23 cellular contexts compared by ENCODE assay signal in the genomic region with DNA sequence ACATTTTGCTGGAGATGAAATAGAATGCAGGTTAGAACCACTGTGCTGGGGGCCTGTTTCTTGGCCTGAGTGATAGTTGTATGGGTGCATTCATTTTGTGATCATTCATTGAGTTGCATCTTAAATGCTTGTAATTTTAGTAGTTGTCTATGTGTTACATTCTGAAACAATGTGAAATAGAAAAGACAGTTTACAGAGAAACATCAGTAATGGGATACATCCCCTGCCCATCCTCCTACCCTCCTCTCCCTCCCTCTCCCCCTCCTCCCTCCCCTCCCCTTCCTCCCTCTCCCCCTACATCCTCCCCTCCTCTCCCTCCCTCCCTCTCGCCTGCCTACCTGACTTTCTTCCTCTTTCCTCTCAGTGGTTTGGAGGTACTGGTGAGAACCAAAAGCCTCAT. TPM values are rescaled to one million over a fixed set of nuclear protein-coding genes. Genes with fewer than 3 reads are reported as not detected.
DNase-seq lines count a peak whose midpoint lies in the region; ATAC-seq, FAIRE-seq and TF ChIP-seq lines count a peak whose summit lies in the region.
"Had no signal": no experiment of that assay in that cellular context is flagged by ENCODE, and none has a peak within 500 bp of the region (broad histone marks: within the 10 kb centered on the region; RNA-seq: fewer than 3 reads in every experiment).

No MANE protein-coding gene starts in this region.

- H4K20me1 ChIP-seq in HepG2 (ENCODE audit: insufficient read depth, low read length), result no peaks in the 10 kb centered on the region

- TF ChIP-seq RAD21 in HepG2 (CRISPR knock-in tag; IDR thresholded peaks at IDR 0.05), result no peak

- in situ Hi-C loops in HepG2 (cut with HindIII; ENCODE audit: extremely low pct_ligation_motif_present, low pct_unique_long_range_greater_than_20kb), result no loop called here
- in situ Hi-C loops in transverse colon (cut with MboI; ENCODE audit: low pct_ligation_motif_present in 1 of 4, low pct_unique_long_range_greater_than_20kb in 1 of 4, low sequenced_read_pairs in 3 of 4), result no loop called here

- H3K4me3 ChIP-seq in HepG2 (replicated peaks in 1 of 3; ENCODE audit: insufficient read depth in 1 of 3, low read depth in 2 of 3, low read length in 3 of 3) (no peak overlapping the region), right lobe of liver (no peak overlapping the region), transverse colon (no peak overlapping the region), mucosa of descending colon (no peak overlapping the region)
- H3K4me3 ChIP-seq: BLaER1 treated with 17β-estradiol and CSF1 and Interleukin-3, amounts not matched to agents 10 nM and 100 nM; GM23248 had no signal

- H3K4me3 Mint-ChIP-seq in central memory CD8-positive, alpha-beta T cell, result no peak overlapping the region
- H3K4me3 Mint-ChIP-seq: B cell; CD14-positive monocyte; CD4-positive, alpha-beta T cell had no signal

- 3% methylated on average over 1 of the region's 1 CpG for WGBS in HepG2 (ENCODE audit: low lambda C conversion rate)
- WGBS in right lobe of liver (ENCODE audit: insufficient coverage, low coverage, low lambda C conversion rate, missing lambda C conversion rate), result 33% methylated on average over 1 of the region's 1 CpG
- WGBS in transverse colon (ENCODE audit: low coverage in 1 of 2), 2 donors, result 20% methylated on average over 1 of the region's 1 CpG; no CpG with 5 or more reads in 1 of the 2 donors

- no peak for FAIRE-seq in HepG2 (lab: Jason Lieb, UNC)
- FAIRE-seq: A204.1, G401.6, GM12892, H1 had no signal

- peaks cover 9% of the 10 kb centered on the region for H3K4me1 Mint-ChIP-seq in central memory CD8-positive, alpha-beta T cell
- H3K4me1 Mint-ChIP-seq: B cell, CD14-positive monocyte had no signal

- CTCF ChIA-PET in HepG2 (lab: Yijun Ruan, JAX; ENCODE audit: low intra/inter-chr PET ratio, low total read pairs), result no interaction called here

- ATAC-seq in HepG2 (no peak), right lobe of liver (no peak), HG03432 (IDR thresholded peaks at IDR 0.05; ENCODE audit: unreplicated experiment) (no peak), mucosa of descending colon (no peak)
- ATAC-seq in central memory CD8-positive, alpha-beta T cell (replicated peaks; ENCODE audit: extremely low read depth, poor library complexity, severe bottlenecking), result no peak

- TF ChIP-seq POLR2A in HepG2 (IDR thresholded peaks at IDR 0.05; ENCODE audit: insufficient read depth in 1 of 2, low read depth in 2 of 2, low read length in 2 of 2) (no peak), right lobe of liver (IDR thresholded peaks at IDR 0.05) (no peak), transverse colon (IDR thresholded peaks at IDR 0.05) (no peak)

- H3K27me3 Mint-ChIP-seq in central memory CD8-positive, alpha-beta T cell, result no peaks in the 10 kb centered on the region
- H3K27me3 Mint-ChIP-seq: CD4-positive, alpha-beta T cell had no signal

- intact Hi-C loops in HepG2 (cut with micrococcal nuclease; ENCODE audit: unreplicated experiment) (no loop called here), right lobe of liver (cut with DNase I) (no loop called here), cardiac septum (cut with DNase I) (no loop called here), transverse colon (cut with DNase I; ENCODE audit: low total_unique reads) (no loop called here), mucosa of descending colon (cut with DNase I, micrococcal nuclease) (no loop called here)

- H3K27me3 ChIP-seq in HepG2 (ENCODE audit: control insufficient read depth in 1 of 2, insufficient read depth in 2 of 2, low read length in 2 of 2), result peaks cover 4 to 34% of the 10 kb centered on the region in 2 experiments
- H3K27me3 ChIP-seq in right lobe of liver, result no peaks in the 10 kb centered on the region
- H3K27me3 ChIP-seq in transverse colon, result no peaks in the 10 kb centered on the region
- H3K27me3 ChIP-seq: BLaER1 treated with 17β-estradiol and CSF1 and Interleukin-3, amounts not matched to agents 10 nM and 100 nM had no signal

- H3K36me3 ChIP-seq in HepG2 (replicated peaks in 1 of 2; ENCODE audit: control insufficient read depth in 1 of 2, insufficient read depth in 2 of 2, low read length in 2 of 2), result no peaks in the 10 kb centered on the region
- no peaks in the 10 kb centered on the region for H3K36me3 ChIP-seq in right lobe of liver
- H3K36me3 ChIP-seq in transverse colon, result no peaks in the 10 kb centered on the region
- H3K36me3 ChIP-seq in mucosa of descending colon (ENCODE audit: low read depth), result no peaks in the 10 kb centered on the region

- H3K27ac ChIP-seq in HepG2 (ENCODE audit: extremely low read length, insufficient read depth, low read length), result no peak overlapping the region
- H3K27ac ChIP-seq in right lobe of liver, result no peak overlapping the region
- no peak overlapping the region for H3K27ac ChIP-seq in transverse colon
- H3K27ac ChIP-seq: 22Rv1, GM23248 had no signal

- H3K79me2 ChIP-seq in HepG2 (ENCODE audit: insufficient read depth, low read length), result no peaks in the 10 kb centered on the region

- H3K4me1 ChIP-seq in HepG2 (ENCODE audit: insufficient read depth, low read length), result no peaks in the 10 kb centered on the region
- H3K4me1 ChIP-seq in right lobe of liver, result no peaks in the 10 kb centered on the region
- H3K4me1 ChIP-seq in transverse colon, result peaks cover 0 to 3% (median 0%) of the 10 kb centered on the region in 4 donors
- no peaks in the 10 kb centered on the region for H3K4me1 ChIP-seq in mucosa of descending colon (ENCODE audit: low read depth)

- TF ChIP-seq CTCF in HepG2 (CRISPR knock-in tag; IDR thresholded peaks at IDR 0.05) (no peak), right lobe of liver (IDR thresholded peaks at IDR 0.05) (no peak), transverse colon (IDR thresholded peaks at IDR 0.05) (no peak), mucosa of descending colon (IDR thresholded peaks at IDR 0.05) (no peak)

- H3K27ac Mint-ChIP-seq in central memory CD8-positive, alpha-beta T cell (ENCODE audit: low read depth), result peak overlapping the region; percentile 1
- H3K27ac Mint-ChIP-seq: B cell; CD4-positive, alpha-beta T cell had no signal

- BruUV-seq in HepG2 (replicated peaks; lab: Mats Ljungman, UMichigan), result no TSS peak

- no peaks in the 10 kb centered on the region for H3K9me3 Mint-ChIP-seq in central memory CD8-positive, alpha-beta T cell
- H3K9me3 Mint-ChIP-seq: CD4-positive, alpha-beta T cell had no signal

- H3K4me2 ChIP-seq in HepG2 (ENCODE audit: low read depth, low read length), result no peak overlapping the region

- DNase-seq in HepG2 (ENCODE audit: low spot score) (no peak), right lobe of liver (no peak), SKM-1 (lab: John Stamatoyannopoulos, UW; ENCODE audit: unreplicated experiment) (peak; percentile 16), cardiac septum (ENCODE audit: low spot score) (no peak), transverse colon (no peak), mucosa of descending colon (no peak)
- DNase-seq in central memory CD8-positive, alpha-beta T cell (ENCODE audit: low spot score in 2 of 2), result no peak
- DNase-seq: CD4-positive, alpha-beta T cell; COR-L47; DMS153; DND-41; GM23248; H7; HCEC 1CT had no signal

- no peak overlapping the region for H2AFZ ChIP-seq in HepG2 (ENCODE audit: low read length)
- H2AFZ ChIP-seq: GM23248 had no signal

- no peak overlapping the region for H3K9ac ChIP-seq in HepG2 (ENCODE audit: insufficient read depth, low read depth, low read length)
- H3K9ac ChIP-seq: BLaER1 treated with 17β-estradiol and CSF1 and Interleukin-3, amounts not matched to agents 10 nM and 100 nM; GM23248 had no signal

- H3K9me3 ChIP-seq in HepG2 (ENCODE audit: low read length) (peaks cover 4% of the 10 kb centered on the region), right lobe of liver (no peaks in the 10 kb centered on the region), transverse colon (no peaks in the 10 kb centered on the region), mucosa of descending colon (no peaks in the 10 kb centered on the region)

- POLR2A ChIA-PET in HepG2 (lab: Yijun Ruan, JAX), result no interaction called here

- no peak for TF ChIP-seq EP300 in HepG2 (IDR thresholded peaks at IDR 0.05; ENCODE audit: low read depth in 2 of 2, low read length in 2 of 2)
- TF ChIP-seq EP300 in HepG2 (CRISPR knock-in tag; IDR thresholded peaks at IDR 0.05; ENCODE audit: borderline replicate concordance), result no peak
- no peak for TF ChIP-seq EP300 in transverse colon (IDR thresholded peaks at IDR 0.05; ENCODE audit: low read depth)

- no peaks in the 10 kb centered on the region for H3K36me3 Mint-ChIP-seq in central memory CD8-positive, alpha-beta T cell (ENCODE audit: insufficient read depth)
- H3K36me3 Mint-ChIP-seq: CD14-positive monocyte had no signal

TF ChIP-seq in HepG2, 621 proteins besides CTCF, POLR2A, EP300 and RAD21 (continues in another document):
- peak; percentile 73 for TF ChIP-seq HNRNPK (IDR thresholded peaks at IDR 0.05; ENCODE audit: low read depth, low read length, poor library complexity, severe bottlenecking)

RNA-seq across cellular contexts. Expression of a gene that starts 54.5 kb away (rescaled TPM):
- total RNA-seq in HepG2 (2016; rRNA removed; fragmentation: Illumina TruSeq; extraction: Trizol), result 0.46 and 3.1 TPM in 2 replicates
- total RNA-seq in HepG2 (2016; cell fraction: cytosol; rRNA removed; fragmentation: Illumina TruSeq; extraction: Trizol; ENCODE audit: low read depth), result 0.09 and 0.40 TPM in 2 replicates
- total RNA-seq in HepG2 (2016; cell fraction: insoluble cytoplasmic fraction; rRNA removed; fragmentation: Illumina TruSeq; extraction: Trizol), result 0.55 and 4.3 TPM in 2 replicates
- 0.28 and 0.41 TPM in 2 replicates for total RNA-seq in HepG2 (2016; cell fraction: membrane; rRNA removed; fragmentation: Illumina TruSeq; extraction: Trizol)
- 4.1 and 6.4 TPM in 2 replicates for total RNA-seq in HepG2 (2016; cell fraction: nucleus; rRNA removed; fragmentation: Illumina TruSeq; extraction: Trizol)
- 4.8 and 9.8 TPM in 2 replicates for polyA plus RNA-seq in HepG2 (2011; rRNA removed)
- polyA plus RNA-seq in HepG2 (2011; cell fraction: cytosol; rRNA removed), result 2.4 TPM in 2 replicates
- 190 and 201 TPM in 2 replicates for polyA plus RNA-seq in HepG2 (2011; cell fraction: nucleus; rRNA removed)
- polyA plus RNA-seq in HepG2 (2012), result 10.0 and 14.2 TPM in 2 replicates
- 0.17 TPM in 2 replicates for polyA plus RNA-seq in HepG2 (2016; cell fraction: cytosol; fragmentation: Illumina TruSeq; extraction: Trizol; ENCODE audit: low read depth)
- polyA plus RNA-seq in HepG2 (2016; cell fraction: insoluble cytoplasmic fraction; fragmentation: Illumina TruSeq; extraction: Trizol; ENCODE audit: low read depth), result 0.58 and 1.7 TPM in 2 replicates
- polyA plus RNA-seq in HepG2 (2016; cell fraction: membrane; fragmentation: Illumina TruSeq; extraction: Trizol; ENCODE audit: low read depth), result 0.13 and 0.28 TPM in 2 replicates
- 20.5 and 25.0 TPM in 2 replicates for polyA plus RNA-seq in HepG2 (2016; cell fraction: nucleus; fragmentation: Illumina TruSeq; extraction: Trizol; ENCODE audit: insufficient read depth, low read depth)
- 0.07 and 11.2 TPM in 2 replicates for polyA minus RNA-seq in HepG2 (2011; rRNA and poly(A)+ RNA removed; ENCODE audit: low replicate concordance)
- polyA minus RNA-seq in HepG2 (2011; cell fraction: cytosol; rRNA and poly(A)+ RNA removed), result 1.1 and 1.8 TPM in 2 replicates
- 3.9 and 6.7 TPM in 2 replicates for polyA minus RNA-seq in HepG2 (2011; cell fraction: nucleus; rRNA and poly(A)+ RNA removed)
- 10 to 100 TPM; 28.2 to 79.9 (median 51.1) TPM for total RNA-seq in right lobe of liver
- total RNA-seq in cardiac septum, result 140 TPM
- 100 to 1,000 TPM; 166 to 580 (median 346) TPM for total RNA-seq in transverse colon
- 100 to 1,000 TPM in 2 of 3 donors, 10 to 100 TPM in 1; 45.0 to 663 (median 114) TPM for total RNA-seq in mucosa of descending colon
